Comparison of ENCODE assay signal across 8 cellular contexts in genomic region chr1:111192643-111193519, GRCh38. TPM values are rescaled to one million over a fixed set of nuclear protein-coding genes. Genes with fewer than 3 reads are reported as not detected.
A peak's percentile ranks its signal among the peaks of the same experiment; 100 is the strongest.
DNase-seq lines count a peak whose midpoint lies in the region; ATAC-seq and TF ChIP-seq lines count a peak whose summit lies in the region.

No MANE protein-coding gene starts in this region.

- intact Hi-C loops in left ventricle myocardium inferior (cut with micrococcal nuclease): no loop called here
- intact Hi-C loops in cardiac septum (cut with DNase I): no loop called here
- intact Hi-C loops in aorta (cut with DNase I): loop anchor here in 1 of 2 donors (10.0 kb wide), 1 partner anchor 62 kb away; no protein-coding TSS in a partner anchor

- H3K27me3 ChIP-seq in left ventricle myocardium inferior (ENCODE audit: low read depth): no peaks in the 10 kb centered on the region
- no peaks in the 10 kb centered on the region for H3K27me3 ChIP-seq in aorta (ENCODE audit: control insufficient read depth in 1 of 2, insufficient read depth in 2 of 2, low read length in 1 of 2)

- WGBS in aorta, 2 donors: 34 to 37% methylated on average over 10 of the region's 10 CpGs

- H3K4me1 Mint-ChIP-seq in activated T-helper 17 cell treated with anti-CD3 and anti-CD28 coated beads, Interleukin-2, amount 50 U/mL, for 72 hours: peaks cover 83% of the 10 kb centered on the region

- H3K36me3 ChIP-seq in left ventricle myocardium inferior (peaks cover 10% of the 10 kb centered on the region), aorta (ENCODE audit: control insufficient read depth in 1 of 2, insufficient read depth in 2 of 2, low read length in 1 of 2) (no peaks in the 10 kb centered on the region)

- H3K4me3 ChIP-seq in left ventricle myocardium inferior (no peak overlapping the region), aorta (ENCODE audit: low read length in 2 of 2) (no peak overlapping the region)

- peaks cover 10% of the 10 kb centered on the region for H3K4me1 ChIP-seq in left ventricle myocardium inferior
- H3K4me1 ChIP-seq in aorta (ENCODE audit: control insufficient read depth in 1 of 2, insufficient read depth in 2 of 2, low read length in 2 of 2): no peaks in the 10 kb centered on the region

- H3K9me3 ChIP-seq in left ventricle myocardium inferior (replicated peaks) (no peaks in the 10 kb centered on the region), aorta (ENCODE audit: control insufficient read depth, low read length) (no peaks in the 10 kb centered on the region)

- TF ChIP-seq CTCF in left ventricle myocardium inferior (IDR thresholded peaks at IDR 0.05; ENCODE audit: borderline replicate concordance): no peak

- no peaks in the 10 kb centered on the region for H3K9me3 Mint-ChIP-seq in activated T-helper 17 cell treated with anti-CD3 and anti-CD28 coated beads, Interleukin-2, amount 50 U/mL, for 72 hours

- DNase-seq in left ventricle myocardium inferior (no peak), cardiac septum (ENCODE audit: low spot score) (no peak), kidney tubule cell (ENCODE audit: low spot score) (peak; percentile 84), aorta (no peak)

- H3K27me3 Mint-ChIP-seq in activated T-helper 17 cell treated with anti-CD3 and anti-CD28 coated beads, Interleukin-2, amount 50 U/mL, for 72 hours: no peaks in the 10 kb centered on the region

- peaks cover 100% of the 10 kb centered on the region for H3K36me3 Mint-ChIP-seq in activated T-helper 17 cell treated with anti-CD3 and anti-CD28 coated beads, Interleukin-2, amount 50 U/mL, for 72 hours (ENCODE audit: low read depth)

- peak overlapping the region; percentile 94 for H3K4me3 Mint-ChIP-seq in activated T-helper 17 cell treated with anti-CD3 and anti-CD28 coated beads, Interleukin-2, amount 50 U/mL, for 72 hours

- ATAC-seq in activated T-helper 17 cell treated with anti-CD3 and anti-CD28 coated beads, Interleukin-2, amount 50 U/mL, for 72 hours (replicated peaks): peak; percentile 37
- ATAC-seq in aorta (ENCODE audit: low FRiP score): peak; percentile 13
- ATAC-seq in GM19023 (IDR thresholded peaks at IDR 0.05; ENCODE audit: unreplicated experiment): no peak
- ATAC-seq in HG03196 (IDR thresholded peaks at IDR 0.05; ENCODE audit: unreplicated experiment): no peak
- ATAC-seq in HG03025 (IDR thresholded peaks at IDR 0.05; ENCODE audit: low FRiP score, unreplicated experiment): no peak

- H3K27ac Mint-ChIP-seq in activated T-helper 17 cell treated with anti-CD3 and anti-CD28 coated beads, Interleukin-2, amount 50 U/mL, for 72 hours: peak overlapping the region; percentile 96

- H3K27ac ChIP-seq in left ventricle myocardium inferior (replicated peaks) (peak overlapping the region; percentile 32), aorta (ENCODE audit: low read depth in 1 of 2, low read length in 2 of 2) (no peak overlapping the region)

RNA-seq across cellular contexts. Expression of gene DENND2D, which starts 7.6 kb away (rescaled TPM):
- 1.8 TPM for total RNA-seq in left ventricle myocardium inferior
- 1.6 TPM for total RNA-seq in cardiac septum
- total RNA-seq in activated T-helper 17 cell treated with anti-CD3 and anti-CD28 coated beads, Interleukin-2, amount 50 U/mL, for 72 hours: 100 to 1,000 TPM; 146 to 148 TPM
- total RNA-seq in aorta: 10 to 100 TPM; 12.3 to 17.7 TPM
- 10 to 100 TPM in 1 of 2 donors, under 1 TPM in 1; 0.77 to 20.3 TPM for polyA plus RNA-seq in aorta

RNA-seq across cellular contexts. Expression of gene CHI3L2, which starts 34.6 kb away (rescaled TPM):
- total RNA-seq in left ventricle myocardium inferior (1.1 TPM), cardiac septum (0.57 TPM), aorta (10 to 100 TPM in 1 of 2 donors, 1 to 10 TPM in 1; 7.8 to 12.5 TPM)
- total RNA-seq in activated T-helper 17 cell treated with anti-CD3 and anti-CD28 coated beads, Interleukin-2, amount 50 U/mL, for 72 hours: 1 to 10 TPM; 2.7 to 3.8 TPM
- polyA plus RNA-seq in aorta: under 1 TPM in 1 of 2 donors, not detected in 1; 0.33 TPM

RNA-seq across cellular contexts. Expression of gene CEPT1, which starts 52.9 kb away (rescaled TPM):
- total RNA-seq in left ventricle myocardium inferior (14.0 TPM), cardiac septum (14.3 TPM), aorta (10 to 100 TPM; 24.5 to 41.3 TPM)
- total RNA-seq in activated T-helper 17 cell treated with anti-CD3 and anti-CD28 coated beads, Interleukin-2, amount 50 U/mL, for 72 hours: 10 to 100 TPM; 31.3 to 31.4 TPM
- 10 to 100 TPM; 13.2 to 13.6 TPM for polyA plus RNA-seq in aorta

RNA-seq across cellular contexts. Expression of gene DRAM2, which starts 53.0 kb away (rescaled TPM):
- 33.0 TPM for total RNA-seq in left ventricle myocardium inferior
- total RNA-seq in cardiac septum: 26.1 TPM
- total RNA-seq in activated T-helper 17 cell treated with anti-CD3 and anti-CD28 coated beads, Interleukin-2, amount 50 U/mL, for 72 hours: 10 to 100 TPM; 20.6 to 27.2 TPM
- 10 to 100 TPM; 23.6 to 37.6 TPM for total RNA-seq in aorta
- 10 to 100 TPM; 23.9 to 78.5 TPM for polyA plus RNA-seq in aorta

Comparison
In these comparisons a context has a peak if more than half of its experiments do, and no peak if none do; other contexts are left out.
1. ATAC-seq: peak in activated T-helper 17 cell treated with anti-CD3 and anti-CD28 coated beads, Interleukin-2, amount 50 U/mL, for 72 hours (single experiment) and aorta (single experiment); none in GM19023 (single experiment), HG03196 (single experiment) and HG03025 (single experiment).
2. RNA of gene DENND2D, which starts 7.6 kb away (total RNA-seq): 146 to 148 TPM in activated T-helper 17 cell treated with anti-CD3 and anti-CD28 coated beads, Interleukin-2, amount 50 U/mL, for 72 hours; 12.3 to 17.7 TPM in aorta, 1.8 TPM in left ventricle myocardium inferior (single experiment) and 1.6 TPM in cardiac septum (single experiment); every median in the first group is over 4 times any median in the second.